In the genomic region with DNA sequence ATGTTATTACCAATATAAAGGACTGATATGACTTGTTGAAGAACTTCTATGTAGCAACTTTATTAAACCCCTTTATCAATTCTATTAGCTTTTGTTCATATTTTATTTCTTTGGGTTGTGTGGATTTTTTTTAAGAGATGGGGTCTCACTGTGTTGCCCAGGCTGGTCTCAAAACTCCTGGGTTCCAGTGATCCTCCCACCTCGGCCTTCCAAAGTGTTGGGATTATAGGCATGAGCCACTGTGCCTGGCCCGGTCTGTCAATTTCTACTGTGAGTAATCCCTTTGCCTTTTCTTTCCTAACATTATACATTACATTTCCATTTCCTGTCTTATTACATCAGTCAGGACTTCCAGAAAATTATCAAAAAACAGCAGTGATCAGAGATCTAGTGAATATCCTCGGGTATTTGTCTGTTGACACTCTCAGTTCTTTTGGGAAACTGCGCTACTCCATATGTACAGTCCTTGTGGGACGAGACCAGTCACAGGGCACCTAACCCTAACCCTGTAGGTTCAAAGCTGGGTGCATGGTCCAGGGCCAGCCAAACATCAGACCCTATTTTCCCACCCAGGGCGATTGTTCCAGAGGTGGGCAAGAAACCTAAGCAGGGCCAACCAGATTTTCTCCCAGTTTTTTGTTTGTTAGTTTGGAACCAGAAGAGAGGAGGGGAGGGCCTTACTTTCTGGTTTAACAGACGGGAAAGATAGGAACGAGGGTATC, we compare ENCODE assay signal across 1 cellular context.
A peak's percentile ranks its signal among the peaks of the same experiment; 100 is the strongest.
TF ChIP-seq lines count a peak whose summit lies in the region.

No MANE protein-coding gene starts in this region.

TF ChIP-seq in HepG2, 621 proteins besides CTCF, POLR2A, EP300 and RAD21 (continued from another document):
- TF ChIP-seq, protein P1, sequence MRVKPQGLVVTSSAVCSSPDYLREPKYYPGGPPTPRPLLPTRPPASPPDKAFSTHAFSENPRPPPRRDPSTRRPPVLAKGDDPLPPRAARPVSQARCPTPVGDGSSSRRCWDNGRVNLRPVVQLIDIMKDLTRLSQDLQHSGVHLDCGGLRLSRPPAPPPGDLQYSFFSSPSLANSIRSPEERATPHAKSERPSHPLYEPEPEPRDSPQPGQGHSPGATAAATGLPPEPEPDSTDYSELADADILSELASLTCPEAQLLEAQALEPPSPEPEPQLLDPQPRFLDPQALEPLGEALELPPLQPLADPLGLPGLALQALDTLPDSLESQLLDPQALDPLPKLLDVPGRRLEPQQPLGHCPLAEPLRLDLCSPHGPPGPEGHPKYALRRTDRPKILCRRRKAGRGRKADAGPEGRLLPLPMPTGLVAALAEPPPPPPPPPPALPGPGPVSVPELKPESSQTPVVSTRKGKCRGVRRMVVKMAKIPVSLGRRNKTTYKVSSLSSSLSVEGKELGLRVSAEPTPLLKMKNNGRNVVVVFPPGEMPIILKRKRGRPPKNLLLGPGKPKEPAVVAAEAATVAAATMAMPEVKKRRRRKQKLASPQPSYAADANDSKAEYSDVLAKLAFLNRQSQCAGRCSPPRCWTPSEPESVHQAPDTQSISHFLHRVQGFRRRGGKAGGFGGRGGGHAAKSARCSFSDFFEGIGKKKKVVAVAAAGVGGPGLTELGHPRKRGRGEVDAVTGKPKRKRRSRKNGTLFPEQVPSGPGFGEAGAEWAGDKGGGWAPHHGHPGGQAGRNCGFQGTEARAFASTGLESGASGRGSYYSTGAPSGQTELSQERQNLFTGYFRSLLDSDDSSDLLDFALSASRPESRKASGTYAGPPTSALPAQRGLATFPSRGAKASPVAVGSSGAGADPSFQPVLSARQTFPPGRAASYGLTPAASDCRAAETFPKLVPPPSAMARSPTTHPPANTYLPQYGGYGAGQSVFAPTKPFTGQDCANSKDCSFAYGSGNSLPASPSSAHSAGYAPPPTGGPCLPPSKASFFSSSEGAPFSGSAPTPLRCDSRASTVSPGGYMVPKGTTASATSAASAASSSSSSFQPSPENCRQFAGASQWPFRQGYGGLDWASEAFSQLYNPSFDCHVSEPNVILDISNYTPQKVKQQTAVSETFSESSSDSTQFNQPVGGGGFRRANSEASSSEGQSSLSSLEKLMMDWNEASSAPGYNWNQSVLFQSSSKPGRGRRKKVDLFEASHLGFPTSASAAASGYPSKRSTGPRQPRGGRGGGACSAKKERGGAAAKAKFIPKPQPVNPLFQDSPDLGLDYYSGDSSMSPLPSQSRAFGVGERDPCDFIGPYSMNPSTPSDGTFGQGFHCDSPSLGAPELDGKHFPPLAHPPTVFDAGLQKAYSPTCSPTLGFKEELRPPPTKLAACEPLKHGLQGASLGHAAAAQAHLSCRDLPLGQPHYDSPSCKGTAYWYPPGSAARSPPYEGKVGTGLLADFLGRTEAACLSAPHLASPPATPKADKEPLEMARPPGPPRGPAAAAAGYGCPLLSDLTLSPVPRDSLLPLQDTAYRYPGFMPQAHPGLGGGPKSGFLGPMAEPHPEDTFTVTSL (CRISPR knock-in tag; IDR thresholded peaks at IDR 0.05; ENCODE audit: borderline replicate concordance), result peak; percentile 48; the same call in 1 of the 2 replicates
- TF ChIP-seq TBX3 (IDR thresholded peaks at IDR 0.05; ENCODE audit: borderline replicate concordance) (no peak), ZNF563 (CRISPR knock-in tag; IDR thresholded peaks at IDR 0.05) (0 out of 2 replicates have a peak, but pooled peaks have one; percentile 34), PITX1 (CRISPR knock-in tag; IDR thresholded peaks at IDR 0.05) (0 out of 2 replicates have a peak, but pooled peaks have one; percentile 43), HIVEP1 (CRISPR knock-in tag; IDR thresholded peaks at IDR 0.05) (no peak), SSRP1 (CRISPR knock-in tag; IDR thresholded peaks at IDR 0.05) (no peak), NCOA2 (CRISPR knock-in tag; IDR thresholded peaks at IDR 0.05) (no peak), HNRNPH1 (optimal IDR thresholded peaks at IDR 0.05; ENCODE audit: low read depth, low read length) (no peak), HDAC1 (CRISPR knock-in tag; IDR thresholded peaks at IDR 0.05) (0 out of 2 replicates have a peak, but pooled peaks have one; percentile 38), CBX1 (IDR thresholded peaks at IDR 0.05; ENCODE audit: low read depth) (no peak), THYN1 (CRISPR knock-in tag; IDR thresholded peaks at IDR 0.05; ENCODE audit: borderline replicate concordance, low read depth) (no peak), NBN (conservative IDR thresholded peaks at IDR 0.05) (no peak), ZNF121 (CRISPR knock-in tag; IDR thresholded peaks at IDR 0.05) (peak; percentile 93; the same call in 1 of the 2 replicates), MAFG (CRISPR knock-in tag; IDR thresholded peaks at IDR 0.05) (no peak)
- TF ChIP-seq, protein P2, sequence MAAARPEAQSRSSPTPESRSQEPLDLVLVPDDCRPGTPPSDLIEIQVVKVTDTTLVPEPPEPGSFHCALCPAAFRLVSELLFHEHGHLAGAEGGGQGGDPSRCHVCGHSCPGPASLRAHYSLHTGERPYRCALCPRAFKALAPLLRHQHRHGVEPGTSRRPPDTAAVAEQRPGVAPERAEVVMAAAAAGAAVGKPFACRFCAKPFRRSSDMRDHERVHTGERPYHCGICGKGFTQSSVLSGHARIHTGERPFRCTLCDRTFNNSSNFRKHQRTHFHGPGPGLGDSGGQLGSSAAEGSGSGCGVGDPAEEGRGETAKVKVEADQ (CRISPR knock-in tag; IDR thresholded peaks at IDR 0.05; ENCODE audit: borderline replicate concordance), result no peak
